Comparison of ENCODE assay signal across 1 cellular context in genomic region chr19:10289167-10289835, GRCh38.
A peak's percentile ranks its signal among the peaks of the same experiment; 100 is the strongest.
TF ChIP-seq lines count a peak whose summit lies in the region.

No MANE protein-coding gene starts in this region.

TF ChIP-seq in HepG2, 621 proteins besides CTCF, POLR2A, EP300 and RAD21 (continued from another document and continues in another):
- no peak for TF ChIP-seq KDM2A (CRISPR knock-in tag; IDR thresholded peaks at IDR 0.05; ENCODE audit: borderline replicate concordance, low read depth)
- TF ChIP-seq SP1 (IDR thresholded peaks at IDR 0.05): no peak
- peak; percentile 43; the same call in 1 of the 2 replicates for TF ChIP-seq SP1 (CRISPR knock-in tag; IDR thresholded peaks at IDR 0.05)
- no peak for TF ChIP-seq RXRB (CRISPR knock-in tag; IDR thresholded peaks at IDR 0.05; ENCODE audit: borderline replicate concordance)
- 0 out of 2 replicates have a peak, but pooled peaks have one; percentile 33 for TF ChIP-seq KDM3A (CRISPR knock-in tag; IDR thresholded peaks at IDR 0.05; ENCODE audit: low read depth)
- 0 out of 2 replicates have a peak, but pooled peaks have one; percentile 24 for TF ChIP-seq ZGPAT (CRISPR knock-in tag; IDR thresholded peaks at IDR 0.05)
- TF ChIP-seq ZFX (CRISPR knock-in tag; IDR thresholded peaks at IDR 0.05; ENCODE audit: low read depth): peak; percentile 17; the same call in 1 of the 2 replicates
- TF ChIP-seq, protein P1, sequence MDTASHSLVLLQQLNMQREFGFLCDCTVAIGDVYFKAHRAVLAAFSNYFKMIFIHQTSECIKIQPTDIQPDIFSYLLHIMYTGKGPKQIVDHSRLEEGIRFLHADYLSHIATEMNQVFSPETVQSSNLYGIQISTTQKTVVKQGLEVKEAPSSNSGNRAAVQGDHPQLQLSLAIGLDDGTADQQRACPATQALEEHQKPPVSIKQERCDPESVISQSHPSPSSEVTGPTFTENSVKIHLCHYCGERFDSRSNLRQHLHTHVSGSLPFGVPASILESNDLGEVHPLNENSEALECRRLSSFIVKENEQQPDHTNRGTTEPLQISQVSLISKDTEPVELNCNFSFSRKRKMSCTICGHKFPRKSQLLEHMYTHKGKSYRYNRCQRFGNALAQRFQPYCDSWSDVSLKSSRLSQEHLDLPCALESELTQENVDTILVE (CRISPR knock-in tag; IDR thresholded peaks at IDR 0.05): no peak
- no peak for TF ChIP-seq FOXA3 (CRISPR knock-in tag; IDR thresholded peaks at IDR 0.05)
- no peak for TF ChIP-seq MAFK (conservative IDR thresholded peaks at IDR 0.05 in 1 of 2, IDR thresholded peaks at IDR 0.05 in 1 of 2; ENCODE audit: low read length in 2 of 2)
- no peak for TF ChIP-seq CHD2 (IDR thresholded peaks at IDR 0.05; ENCODE audit: low read depth, low read length)
- no peak for TF ChIP-seq SRSF9 (IDR thresholded peaks at IDR 0.05; ENCODE audit: borderline replicate concordance, insufficient read depth, low read depth, low read length, poor library complexity, severe bottlenecking)
- TF ChIP-seq SP4 (CRISPR knock-in tag; IDR thresholded peaks at IDR 0.05): 0 out of 2 replicates have a peak, but pooled peaks have one; percentile 29
- peak; percentile 73 for TF ChIP-seq MEIS2 (CRISPR knock-in tag; IDR thresholded peaks at IDR 0.05)
- TF ChIP-seq ZNF510 (CRISPR knock-in tag; IDR thresholded peaks at IDR 0.05; ENCODE audit: low read depth): 0 out of 2 replicates have a peak, but pooled peaks have one; percentile 53
- TF ChIP-seq DRAP1 (CRISPR knock-in tag; IDR thresholded peaks at IDR 0.05): 0 out of 2 replicates have a peak, but pooled peaks have one; percentile 6
- 0 out of 2 replicates have a peak, but pooled peaks have one; percentile 78 for TF ChIP-seq RNF2 (conservative IDR thresholded peaks at IDR 0.05; ENCODE audit: low read depth)
- no peak for TF ChIP-seq FOXA1 (IDR thresholded peaks at IDR 0.05)
- peak; percentile 56; the same call in 1 of the 2 replicates for TF ChIP-seq FOXA1 (CRISPR knock-in tag; IDR thresholded peaks at IDR 0.05)
- 0 out of 2 replicates have a peak, but pooled peaks have one; percentile 40 for TF ChIP-seq ZSCAN21 (CRISPR knock-in tag; IDR thresholded peaks at IDR 0.05; ENCODE audit: borderline replicate concordance)
- TF ChIP-seq YEATS4 (CRISPR knock-in tag; IDR thresholded peaks at IDR 0.05; ENCODE audit: borderline replicate concordance): peak; percentile 43; the same call in 1 of the 2 replicates
- peak; percentile 26; the same call in 1 of the 2 replicates for TF ChIP-seq ZNF235 (CRISPR knock-in tag; IDR thresholded peaks at IDR 0.05; ENCODE audit: borderline replicate concordance)
- TF ChIP-seq ZNF230 (CRISPR knock-in tag; IDR thresholded peaks at IDR 0.05): 0 out of 2 replicates have a peak, but pooled peaks have one; percentile 71
- peak; percentile 46; the same call in 1 of the 2 replicates for TF ChIP-seq ZNF609 (CRISPR knock-in tag; IDR thresholded peaks at IDR 0.05; ENCODE audit: borderline replicate concordance)
- TF ChIP-seq, protein P2, sequence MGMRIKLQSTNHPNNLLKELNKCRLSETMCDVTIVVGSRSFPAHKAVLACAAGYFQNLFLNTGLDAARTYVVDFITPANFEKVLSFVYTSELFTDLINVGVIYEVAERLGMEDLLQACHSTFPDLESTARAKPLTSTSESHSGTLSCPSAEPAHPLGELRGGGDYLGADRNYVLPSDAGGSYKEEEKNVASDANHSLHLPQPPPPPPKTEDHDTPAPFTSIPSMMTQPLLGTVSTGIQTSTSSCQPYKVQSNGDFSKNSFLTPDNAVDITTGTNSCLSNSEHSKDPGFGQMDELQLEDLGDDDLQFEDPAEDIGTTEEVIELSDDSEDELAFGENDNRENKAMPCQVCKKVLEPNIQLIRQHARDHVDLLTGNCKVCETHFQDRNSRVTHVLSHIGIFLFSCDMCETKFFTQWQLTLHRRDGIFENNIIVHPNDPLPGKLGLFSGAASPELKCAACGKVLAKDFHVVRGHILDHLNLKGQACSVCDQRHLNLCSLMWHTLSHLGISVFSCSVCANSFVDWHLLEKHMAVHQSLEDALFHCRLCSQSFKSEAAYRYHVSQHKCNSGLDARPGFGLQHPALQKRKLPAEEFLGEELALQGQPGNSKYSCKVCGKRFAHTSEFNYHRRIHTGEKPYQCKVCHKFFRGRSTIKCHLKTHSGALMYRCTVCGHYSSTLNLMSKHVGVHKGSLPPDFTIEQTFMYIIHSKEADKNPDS (CRISPR knock-in tag; IDR thresholded peaks at IDR 0.05): no peak
- 0 out of 2 replicates have a peak, but pooled peaks have one; percentile 49 for TF ChIP-seq NR2C2 (CRISPR knock-in tag; IDR thresholded peaks at IDR 0.05; ENCODE audit: borderline replicate concordance)
- 0 out of 2 replicates have a peak, but pooled peaks have one; percentile 4 for TF ChIP-seq REPIN1 (CRISPR knock-in tag; IDR thresholded peaks at IDR 0.05; ENCODE audit: borderline replicate concordance, low read depth)
- TF ChIP-seq ZC3H13 (CRISPR knock-in tag; IDR thresholded peaks at IDR 0.05): 0 out of 2 replicates have a peak, but pooled peaks have one; percentile 9
- TF ChIP-seq, protein P3, sequence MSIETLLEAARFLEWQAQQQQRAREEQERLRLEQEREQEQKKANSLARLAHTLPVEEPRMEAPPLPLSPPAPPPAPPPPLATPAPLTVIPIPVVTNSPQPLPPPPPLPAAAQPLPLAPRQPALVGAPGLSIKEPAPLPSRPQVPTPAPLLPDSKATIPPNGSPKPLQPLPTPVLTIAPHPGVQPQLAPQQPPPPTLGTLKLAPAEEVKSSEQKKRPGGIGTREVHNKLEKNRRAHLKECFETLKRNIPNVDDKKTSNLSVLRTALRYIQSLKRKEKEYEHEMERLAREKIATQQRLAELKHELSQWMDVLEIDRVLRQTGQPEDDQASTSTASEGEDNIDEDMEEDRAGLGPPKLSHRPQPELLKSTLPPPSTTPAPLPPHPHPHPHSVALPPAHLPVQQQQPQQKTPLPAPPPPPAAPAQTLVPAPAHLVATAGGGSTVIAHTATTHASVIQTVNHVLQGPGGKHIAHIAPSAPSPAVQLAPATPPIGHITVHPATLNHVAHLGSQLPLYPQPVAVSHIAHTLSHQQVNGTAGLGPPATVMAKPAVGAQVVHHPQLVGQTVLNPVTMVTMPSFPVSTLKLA (IDR thresholded peaks at IDR 0.05): peak; percentile 37; the same call in 1 of the 2 replicates
- 0 out of 2 replicates have a peak, but pooled peaks have one; percentile 26 for TF ChIP-seq KDM6A (CRISPR knock-in tag; IDR thresholded peaks at IDR 0.05; ENCODE audit: low read depth)
- TF ChIP-seq ZNF224 (CRISPR knock-in tag; IDR thresholded peaks at IDR 0.05): peak; percentile 86
- peak; percentile 53; the same call in 1 of the 2 replicates for TF ChIP-seq SALL2 (CRISPR knock-in tag; IDR thresholded peaks at IDR 0.05)
- TF ChIP-seq, protein P4, sequence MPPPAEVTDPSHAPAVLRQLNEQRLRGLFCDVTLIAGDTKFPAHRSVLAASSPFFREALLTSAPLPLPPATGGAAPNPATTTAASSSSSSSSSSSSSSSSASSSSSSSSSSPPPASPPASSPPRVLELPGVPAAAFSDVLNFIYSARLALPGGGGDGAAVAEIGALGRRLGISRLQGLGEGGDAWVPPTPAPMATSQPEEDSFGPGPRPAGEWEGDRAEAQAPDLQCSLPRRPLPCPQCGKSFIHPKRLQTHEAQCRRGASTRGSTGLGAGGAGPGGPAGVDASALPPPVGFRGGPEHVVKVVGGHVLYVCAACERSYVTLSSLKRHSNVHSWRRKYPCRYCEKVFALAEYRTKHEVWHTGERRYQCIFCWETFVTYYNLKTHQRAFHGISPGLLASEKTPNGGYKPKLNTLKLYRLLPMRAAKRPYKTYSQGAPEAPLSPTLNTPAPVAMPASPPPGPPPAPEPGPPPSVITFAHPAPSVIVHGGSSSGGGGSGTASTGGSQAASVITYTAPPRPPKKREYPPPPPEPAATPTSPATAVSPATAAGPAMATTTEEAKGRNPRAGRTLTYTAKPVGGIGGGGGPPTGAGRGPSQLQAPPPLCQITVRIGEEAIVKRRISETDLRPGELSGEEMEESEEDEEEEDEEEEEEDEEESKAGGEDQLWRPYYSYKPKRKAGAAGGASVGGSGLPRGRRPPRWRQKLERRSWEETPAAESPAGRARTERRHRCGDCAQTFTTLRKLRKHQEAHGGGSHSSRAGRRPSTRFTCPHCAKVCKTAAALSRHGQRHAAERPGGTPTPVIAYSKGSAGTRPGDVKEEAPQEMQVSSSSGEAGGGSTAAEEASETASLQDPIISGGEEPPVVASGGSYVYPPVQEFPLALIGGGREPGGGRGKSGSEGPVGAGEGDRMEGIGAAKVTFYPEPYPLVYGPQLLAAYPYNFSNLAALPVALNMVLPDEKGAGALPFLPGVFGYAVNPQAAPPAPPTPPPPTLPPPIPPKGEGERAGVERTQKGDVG (CRISPR knock-in tag; IDR thresholded peaks at IDR 0.05; ENCODE audit: borderline replicate concordance): peak; percentile 65; the same call in 1 of the 2 replicates
- TF ChIP-seq SP5 (CRISPR knock-in tag; IDR thresholded peaks at IDR 0.05; ENCODE audit: borderline replicate concordance, low read depth): peak; percentile 47; the same call in 1 of the 2 replicates
- TF ChIP-seq ZUFSP (CRISPR knock-in tag; IDR thresholded peaks at IDR 0.05; ENCODE audit: borderline replicate concordance): no peak
- no peak for TF ChIP-seq EHMT2 (IDR thresholded peaks at IDR 0.05; ENCODE audit: borderline replicate concordance, low read depth, low read length)
- TF ChIP-seq, protein P5, sequence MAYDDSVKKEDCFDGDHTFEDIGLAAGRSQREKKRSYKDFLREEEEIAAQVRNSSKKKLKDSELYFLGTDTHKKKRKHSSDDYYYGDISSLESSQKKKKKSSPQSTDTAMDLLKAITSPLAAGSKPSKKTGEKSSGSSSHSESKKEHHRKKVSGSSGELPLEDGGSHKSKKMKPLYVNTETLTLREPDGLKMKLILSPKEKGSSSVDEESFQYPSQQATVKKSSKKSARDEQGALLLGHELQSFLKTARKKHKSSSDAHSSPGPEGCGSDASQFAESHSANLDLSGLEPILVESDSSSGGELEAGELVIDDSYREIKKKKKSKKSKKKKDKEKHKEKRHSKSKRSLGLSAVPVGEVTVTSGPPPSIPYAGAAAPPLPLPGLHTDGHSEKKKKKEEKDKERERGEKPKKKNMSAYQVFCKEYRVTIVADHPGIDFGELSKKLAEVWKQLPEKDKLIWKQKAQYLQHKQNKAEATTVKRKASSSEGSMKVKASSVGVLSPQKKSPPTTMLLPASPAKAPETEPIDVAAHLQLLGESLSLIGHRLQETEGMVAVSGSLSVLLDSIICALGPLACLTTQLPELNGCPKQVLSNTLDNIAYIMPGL (CRISPR knock-in tag; IDR thresholded peaks at IDR 0.05; ENCODE audit: borderline replicate concordance in 1 of 2, low read depth in 1 of 2): peak in 1 of 2 experiments; percentile 58; a peak in 1 of 4 replicates
- TF ChIP-seq BHLHE40 (IDR thresholded peaks at IDR 0.05; ENCODE audit: low read length): peak; percentile 75
- peak; percentile 62; the same call in 1 of the 2 replicates for TF ChIP-seq TBX2 (CRISPR knock-in tag; IDR thresholded peaks at IDR 0.05; ENCODE audit: borderline replicate concordance)
